In genomic region chr20:62776692-62777527, GRCh38 we compare ENCODE assay signal across 9 cellular contexts. TPM values are rescaled to one million over a fixed set of nuclear protein-coding genes. Genes with fewer than 3 reads are reported as not detected.
DNase-seq lines count a peak whose midpoint lies in the region; ATAC-seq and TF ChIP-seq lines count a peak whose summit lies in the region.
"Had no signal": no experiment of that assay in that cellular context is flagged by ENCODE, and none has a peak within 500 bp of the region (broad histone marks: within the 10 kb centered on the region; RNA-seq: fewer than 3 reads in every experiment).

No MANE protein-coding gene starts in this region.

- H4K20me1 ChIP-seq in OCI-LY3 (ENCODE audit: insufficient read depth, low read length): no peaks in the 10 kb centered on the region

- H2AFZ ChIP-seq in OCI-LY3 (ENCODE audit: low read depth, low read length): peak overlapping the region; percentile 62; the same call in 1 of the 2 replicates

- ATAC-seq in lower lobe of right lung: peak; percentile 11 to 46
- no peak for ATAC-seq in HG02840 (IDR thresholded peaks at IDR 0.05; ENCODE audit: low FRiP score, unreplicated experiment)

- no peaks in the 10 kb centered on the region for H3K36me3 ChIP-seq in OCI-LY3 (replicated peaks; ENCODE audit: low read depth, low read length)
- H3K36me3 ChIP-seq in lower lobe of right lung: no peaks in the 10 kb centered on the region
- H3K36me3 ChIP-seq: cardiac muscle cell had no signal

- DNase-seq in NCI-H345 (lab: John Stamatoyannopoulos, UW) (peak; percentile 19), NCI-H345 treated with DMSO at 0.1 percent for 48 hours (lab: John Stamatoyannopoulos, UW; ENCODE audit: unreplicated experiment) (no peak), lower lobe of right lung (no peak), SHP77 treated with DMSO at 0.1 percent for 48 hours (lab: John Stamatoyannopoulos, UW) (no peak), NCI-H1105 (lab: John Stamatoyannopoulos, UW) (no peak)
- peak; percentile 70 for DNase-seq in activated T-cell treated with anti-CD3 and anti-CD28 coated beads, Interleukin-2, amount 50 U/mL, for 24 hours

- peak overlapping the region; percentile 60 for H3K4me3 ChIP-seq in OCI-LY3 (ENCODE audit: low read length)
- no peak overlapping the region for H3K4me3 ChIP-seq in lower lobe of right lung
- H3K4me3 ChIP-seq: cardiac muscle cell had no signal

- H3K27ac ChIP-seq in OCI-LY3 (ENCODE audit: low read length): no peak overlapping the region
- peak overlapping the region; percentile 60 for H3K27ac ChIP-seq in lower lobe of right lung
- H3K27ac ChIP-seq: cardiac muscle cell had no signal

- H3K9me3 ChIP-seq in OCI-LY3 (ENCODE audit: insufficient read depth, low read length): no peaks in the 10 kb centered on the region
- H3K9me3 ChIP-seq in lower lobe of right lung: no peaks in the 10 kb centered on the region

- no peaks in the 10 kb centered on the region for H3K79me2 ChIP-seq in OCI-LY3 (ENCODE audit: low read length)

- no peak for TF ChIP-seq CTCF in OCI-LY3 (IDR thresholded peaks at IDR 0.05; ENCODE audit: low read depth, low read length)
- no peak for TF ChIP-seq CTCF in lower lobe of right lung (IDR thresholded peaks at IDR 0.05)

- H3K4me1 ChIP-seq in OCI-LY3 (ENCODE audit: low read length): peaks cover 9% of the 10 kb centered on the region
- H3K4me1 ChIP-seq in lower lobe of right lung: peaks cover 4% of the 10 kb centered on the region

- H3K27me3 ChIP-seq in OCI-LY3 (ENCODE audit: low read depth, low read length): peaks cover 11% of the 10 kb centered on the region
- H3K27me3 ChIP-seq in lower lobe of right lung (ENCODE audit: low read depth): no peaks in the 10 kb centered on the region
- H3K27me3 ChIP-seq: cardiac muscle cell had no signal

- no peak overlapping the region for H3K9ac ChIP-seq in OCI-LY3 (ENCODE audit: low read length)

- H3K4me1 Mint-ChIP-seq in activated T-cell treated with anti-CD3 and anti-CD28 coated beads, Interleukin-2, amount 50 U/mL, for 24 hours (ENCODE audit: low read depth): peaks cover 43% of the 10 kb centered on the region

- H3K27ac Mint-ChIP-seq in activated T-cell treated with anti-CD3 and anti-CD28 coated beads, Interleukin-2, amount 50 U/mL, for 24 hours: peak overlapping the region; percentile 95

- no peaks in the 10 kb centered on the region for H3K36me3 Mint-ChIP-seq in activated T-cell treated with anti-CD3 and anti-CD28 coated beads, Interleukin-2, amount 50 U/mL, for 24 hours (ENCODE audit: low read depth)

- intact Hi-C loops in lower lobe of right lung (cut with DNase I): no loop called here

- no peaks in the 10 kb centered on the region for H3K27me3 Mint-ChIP-seq in activated T-cell treated with anti-CD3 and anti-CD28 coated beads, Interleukin-2, amount 50 U/mL, for 24 hours

- H3K4me2 ChIP-seq in OCI-LY3 (ENCODE audit: low read length): peak overlapping the region; percentile 67

- no peaks in the 10 kb centered on the region for H3K9me3 Mint-ChIP-seq in activated T-cell treated with anti-CD3 and anti-CD28 coated beads, Interleukin-2, amount 50 U/mL, for 24 hours

- H3K4me3 Mint-ChIP-seq in activated T-cell treated with anti-CD3 and anti-CD28 coated beads, Interleukin-2, amount 50 U/mL, for 24 hours: peak overlapping the region; percentile 52

RNA-seq across cellular contexts. Expression of gene MRGBP, which starts 19.4 kb away (rescaled TPM):
- total RNA-seq in lower lobe of right lung: 8.3 TPM

RNA-seq across cellular contexts. Expression of gene OGFR, which starts 27.7 kb away (rescaled TPM):
- total RNA-seq in lower lobe of right lung: 69.4 TPM

RNA-seq across cellular contexts. Expression of gene COL9A3, which starts 39.9 kb away (rescaled TPM):
- 0.89 TPM for total RNA-seq in lower lobe of right lung

Comparison
In these comparisons a context has a peak if more than half of its experiments do, and no peak if none do; other contexts are left out.
1. DNase-seq: peak in NCI-H345 (single experiment) and activated T-cell treated with anti-CD3 and anti-CD28 coated beads, Interleukin-2, amount 50 U/mL, for 24 hours (single experiment); none in NCI-H345 treated with DMSO at 0.1 percent for 48 hours (single experiment), lower lobe of right lung (single experiment), SHP77 treated with DMSO at 0.1 percent for 48 hours (single experiment) and NCI-H1105 (single experiment).